In the genomic region with DNA sequence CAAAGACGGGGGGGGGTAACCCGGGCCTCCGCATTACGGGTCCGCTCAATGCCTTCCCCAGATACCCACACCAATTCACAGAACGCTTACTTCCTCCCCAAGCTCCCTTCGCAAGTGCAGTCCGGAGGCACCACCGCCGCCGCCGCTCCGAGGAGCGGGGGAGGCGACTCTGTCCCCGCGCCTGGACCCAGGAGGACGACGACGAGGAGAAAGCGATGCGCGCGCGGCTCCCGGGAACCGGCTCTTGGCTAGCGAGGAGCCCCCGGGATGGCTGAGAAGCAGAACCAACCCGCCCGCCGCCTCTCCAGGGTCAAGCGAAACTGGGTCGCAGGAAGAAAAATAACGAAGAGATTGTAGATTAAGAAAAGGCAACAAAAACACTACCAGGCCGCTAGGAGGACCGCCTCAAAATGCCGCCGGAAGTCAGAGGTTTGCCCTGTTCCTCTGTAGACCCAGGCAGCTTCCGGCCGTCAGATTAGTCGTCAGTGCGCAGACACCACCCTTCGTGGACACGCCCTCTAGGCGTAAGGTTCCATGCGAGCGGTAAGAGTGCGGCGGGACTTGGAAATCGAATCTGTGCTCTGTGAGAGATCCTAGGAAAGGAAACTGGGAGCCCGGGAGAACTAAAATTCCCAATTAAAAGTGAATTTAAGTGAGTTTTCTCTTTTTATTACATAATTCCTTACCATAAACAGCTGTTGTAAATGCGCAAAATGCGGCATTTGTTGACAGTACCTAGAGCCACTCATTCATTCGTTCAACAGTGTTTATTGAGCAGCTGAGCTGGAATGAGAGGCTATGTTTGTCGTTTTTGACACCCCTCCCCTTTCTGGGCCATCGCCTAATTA, we compare ENCODE assay signal across 8 cellular contexts. TPM values are rescaled to one million over a fixed set of nuclear protein-coding genes. Genes with fewer than 3 reads are reported as not detected.
DNase-seq lines count a peak whose midpoint lies in the region; ATAC-seq lines count a peak whose summit lies in the region.

A gene with protein sequence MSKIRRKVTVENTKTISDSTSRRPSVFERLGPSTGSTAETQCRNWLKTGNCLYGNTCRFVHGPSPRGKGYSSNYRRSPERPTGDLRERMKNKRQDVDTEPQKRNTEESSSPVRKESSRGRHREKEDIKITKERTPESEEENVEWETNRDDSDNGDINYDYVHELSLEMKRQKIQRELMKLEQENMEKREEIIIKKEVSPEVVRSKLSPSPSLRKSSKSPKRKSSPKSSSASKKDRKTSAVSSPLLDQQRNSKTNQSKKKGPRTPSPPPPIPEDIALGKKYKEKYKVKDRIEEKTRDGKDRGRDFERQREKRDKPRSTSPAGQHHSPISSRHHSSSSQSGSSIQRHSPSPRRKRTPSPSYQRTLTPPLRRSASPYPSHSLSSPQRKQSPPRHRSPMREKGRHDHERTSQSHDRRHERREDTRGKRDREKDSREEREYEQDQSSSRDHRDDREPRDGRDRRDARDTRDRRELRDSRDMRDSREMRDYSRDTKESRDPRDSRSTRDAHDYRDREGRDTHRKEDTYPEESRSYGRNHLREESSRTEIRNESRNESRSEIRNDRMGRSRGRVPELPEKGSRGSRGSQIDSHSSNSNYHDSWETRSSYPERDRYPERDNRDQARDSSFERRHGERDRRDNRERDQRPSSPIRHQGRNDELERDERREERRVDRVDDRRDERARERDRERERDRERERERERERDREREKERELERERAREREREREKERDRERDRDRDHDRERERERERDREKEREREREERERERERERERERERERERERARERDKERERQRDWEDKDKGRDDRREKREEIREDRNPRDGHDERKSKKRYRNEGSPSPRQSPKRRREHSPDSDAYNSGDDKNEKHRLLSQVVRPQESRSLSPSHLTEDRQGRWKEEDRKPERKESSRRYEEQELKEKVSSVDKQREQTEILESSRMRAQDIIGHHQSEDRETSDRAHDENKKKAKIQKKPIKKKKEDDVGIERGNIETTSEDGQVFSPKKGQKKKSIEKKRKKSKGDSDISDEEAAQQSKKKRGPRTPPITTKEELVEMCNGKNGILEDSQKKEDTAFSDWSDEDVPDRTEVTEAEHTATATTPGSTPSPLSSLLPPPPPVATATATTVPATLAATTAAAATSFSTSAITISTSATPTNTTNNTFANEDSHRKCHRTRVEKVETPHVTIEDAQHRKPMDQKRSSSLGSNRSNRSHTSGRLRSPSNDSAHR (N-terminal part only) (minus strand): TSS at position 433 of the 848 bp plus-strand sequence. CDS start 7,239 bp downstream, outside the sequence.

- H3K79me2 ChIP-seq in GM23248 (ENCODE audit: insufficient read depth) = peaks cover 49% of the 10 kb centered on the region

- intact Hi-C loops in activated T-helper 1 cell treated with anti-CD3 and anti-CD28 coated beads, Interleukin-12 subunit alpha, Interleukin-12 subunit beta, Interleukin-2, Interleukin-4 antibody, amounts not matched to agents 30 ng/mL and 10 ng/mL and 1 ng/mL, durations not matched to agents 14 hours and 24 hours and 36 hours (cut with micrococcal nuclease) = loop anchor here (1.0 to 10.0 kb wide), 10 partner anchors 70 to 1985 kb away; a partner anchor contains a TSS

- H3K27me3 ChIP-seq in GM23248 (replicated peaks; ENCODE audit: insufficient read depth) = no peaks in the 10 kb centered on the region

- H3K4me2 ChIP-seq in GM23248 (ENCODE audit: unreplicated experiment) = peak within 1 kb of the TSS; percentile 98

- DNase-seq in EH (ENCODE audit: low read depth) (peak; percentile 95), GM23248 (peak; percentile 99), LHCN-M2 (ENCODE audit: low read depth) (peak; percentile 95), RPMI7951 (ENCODE audit: low read depth) (peak; percentile 94), fibroblast of gingiva (ENCODE audit: low read depth) (peak; percentile 95), naive B cell (peak; percentile 93)
- DNase-seq in activated T-helper 1 cell treated with anti-CD3 and anti-CD28 coated beads, Interleukin-12 subunit alpha, Interleukin-12 subunit beta, Interleukin-2, Interleukin-4 antibody, amounts not matched to agents 30 ng/mL and 10 ng/mL and 1 ng/mL, durations not matched to agents 14 hours and 24 hours and 36 hours (ENCODE audit: low spot score) = peak; percentile 89

- H3K4me1 ChIP-seq in GM23248 (ENCODE audit: insufficient read depth) = peaks cover 37% of the 10 kb centered on the region

- 1% methylated on average over 57 of the region's 57 CpGs for WGBS in GM23248 (ENCODE audit: low coverage in 1 of 2, low lambda C conversion rate in 2 of 2, missing lambda C conversion rate in 2 of 2), 2 experiments

- peak within 1 kb of the TSS; percentile 94 for H3K27ac Mint-ChIP-seq in activated T-helper 1 cell treated with anti-CD3 and anti-CD28 coated beads, Interleukin-12 subunit alpha, Interleukin-12 subunit beta, Interleukin-2, Interleukin-4 antibody, amounts not matched to agents 30 ng/mL and 10 ng/mL and 1 ng/mL, durations not matched to agents 14 hours and 24 hours and 36 hours
- H3K27ac Mint-ChIP-seq in naive B cell = peak within 1 kb of the TSS; percentile 95 to 99 (median 98)
- H3K27ac Mint-ChIP-seq in stimulated activated memory B cell treated with anti-CD40 and anti-IgM and Interleukin-4, amounts not matched to agents 10 μg/mL and 1 μg/mL and 100 μg/mL, for 72 hours = peak within 1 kb of the TSS; percentile 99

- peak within 1 kb of the TSS; percentile 100 for H2AFZ ChIP-seq in GM23248

- H3K27ac ChIP-seq in GM23248 = peak within 1 kb of the TSS; percentile 92

- peaks cover 17% of the 10 kb centered on the region for H3F3A ChIP-seq in GM23248 (ENCODE audit: insufficient read depth)

- ATAC-seq in naive B cell (ENCODE audit: low read depth in 2 of 2) = peak; percentile 96
- ATAC-seq in stimulated activated memory B cell treated with anti-CD40 and anti-IgM and Interleukin-4, amounts not matched to agents 10 μg/mL and 1 μg/mL and 100 μg/mL, for 72 hours = peak; percentile 100

- no peaks in the 10 kb centered on the region for H3K9me2 ChIP-seq in GM23248 (ENCODE audit: insufficient read depth)

- peak within 1 kb of the TSS; percentile 93 for H3K4me3 Mint-ChIP-seq in activated T-helper 1 cell treated with anti-CD3 and anti-CD28 coated beads, Interleukin-12 subunit alpha, Interleukin-12 subunit beta, Interleukin-2, Interleukin-4 antibody, amounts not matched to agents 30 ng/mL and 10 ng/mL and 1 ng/mL, durations not matched to agents 14 hours and 24 hours and 36 hours
- H3K4me3 Mint-ChIP-seq in naive B cell = peak within 1 kb of the TSS; percentile 90 to 99 (median 96)
- peak within 1 kb of the TSS; percentile 99 for H3K4me3 Mint-ChIP-seq in stimulated activated memory B cell treated with anti-CD40 and anti-IgM and Interleukin-4, amounts not matched to agents 10 μg/mL and 1 μg/mL and 100 μg/mL, for 72 hours

- H3K4me3 ChIP-seq in GM23248 = peak within 1 kb of the TSS; percentile 98

- H3K4me1 Mint-ChIP-seq in activated T-helper 1 cell treated with anti-CD3 and anti-CD28 coated beads, Interleukin-12 subunit alpha, Interleukin-12 subunit beta, Interleukin-2, Interleukin-4 antibody, amounts not matched to agents 30 ng/mL and 10 ng/mL and 1 ng/mL, durations not matched to agents 14 hours and 24 hours and 36 hours (ENCODE audit: low read depth) = peaks cover 40% of the 10 kb centered on the region
- H3K4me1 Mint-ChIP-seq in naive B cell = peaks cover 21 to 43% (median 26%) of the 10 kb centered on the region in 3 donors
- peaks cover 16% of the 10 kb centered on the region for H3K4me1 Mint-ChIP-seq in stimulated activated memory B cell treated with anti-CD40 and anti-IgM and Interleukin-4, amounts not matched to agents 10 μg/mL and 1 μg/mL and 100 μg/mL, for 72 hours

- peak within 1 kb of the TSS; percentile 97 for H3K9ac ChIP-seq in GM23248

- peaks cover 1% of the 10 kb centered on the region for H3K36me3 Mint-ChIP-seq in activated T-helper 1 cell treated with anti-CD3 and anti-CD28 coated beads, Interleukin-12 subunit alpha, Interleukin-12 subunit beta, Interleukin-2, Interleukin-4 antibody, amounts not matched to agents 30 ng/mL and 10 ng/mL and 1 ng/mL, durations not matched to agents 14 hours and 24 hours and 36 hours (ENCODE audit: low read depth)
- peaks cover 0 to 4% of the 10 kb centered on the region in 2 donors for H3K36me3 Mint-ChIP-seq in naive B cell
- peaks cover 7% of the 10 kb centered on the region for H3K36me3 Mint-ChIP-seq in stimulated activated memory B cell treated with anti-CD40 and anti-IgM and Interleukin-4, amounts not matched to agents 10 μg/mL and 1 μg/mL and 100 μg/mL, for 72 hours

- H3K9me3 Mint-ChIP-seq in activated T-helper 1 cell treated with anti-CD3 and anti-CD28 coated beads, Interleukin-12 subunit alpha, Interleukin-12 subunit beta, Interleukin-2, Interleukin-4 antibody, amounts not matched to agents 30 ng/mL and 10 ng/mL and 1 ng/mL, durations not matched to agents 14 hours and 24 hours and 36 hours = no peaks in the 10 kb centered on the region
- H3K9me3 Mint-ChIP-seq in naive B cell = no peaks in the 10 kb centered on the region
- no peaks in the 10 kb centered on the region for H3K9me3 Mint-ChIP-seq in stimulated activated memory B cell treated with anti-CD40 and anti-IgM and Interleukin-4, amounts not matched to agents 10 μg/mL and 1 μg/mL and 100 μg/mL, for 72 hours

- H4K20me1 ChIP-seq in GM23248 (ENCODE audit: insufficient read depth) = no peaks in the 10 kb centered on the region

- H3K9me3 ChIP-seq in GM23248 (ENCODE audit: low read depth) = no peaks in the 10 kb centered on the region

- in situ Hi-C loops in GM23248 (cut with MboI) = no loop called here

- peaks cover 15% of the 10 kb centered on the region for H3K27me3 Mint-ChIP-seq in activated T-helper 1 cell treated with anti-CD3 and anti-CD28 coated beads, Interleukin-12 subunit alpha, Interleukin-12 subunit beta, Interleukin-2, Interleukin-4 antibody, amounts not matched to agents 30 ng/mL and 10 ng/mL and 1 ng/mL, durations not matched to agents 14 hours and 24 hours and 36 hours (ENCODE audit: insufficient read depth)
- H3K27me3 Mint-ChIP-seq in naive B cell = peaks cover 11 to 12% (median 12%) of the 10 kb centered on the region in 3 donors
- H3K27me3 Mint-ChIP-seq in stimulated activated memory B cell treated with anti-CD40 and anti-IgM and Interleukin-4, amounts not matched to agents 10 μg/mL and 1 μg/mL and 100 μg/mL, for 72 hours = peaks cover 8% of the 10 kb centered on the region

- no peaks in the 10 kb centered on the region for H3K36me3 ChIP-seq in GM23248 (ENCODE audit: low read depth)

RNA-seq across cellular contexts. Expression of the gene that starts here (rescaled TPM):
- total RNA-seq in GM23248 (2014; rRNA removed; shearing (Covaris generic)) = 8.6 and 15.6 TPM in 2 replicates
- polyA plus RNA-seq in GM23248 (2016; fragmentation: Nextera tagmentation; extraction: Ambion mirVana) (50.7 and 53.4 TPM in 2 replicates), naive B cell (ENCODE audit: low read depth in 6 of 6) (10 to 100 TPM; 20.3 to 42.2 (median 29.0) TPM)
- total RNA-seq in LHCN-M2 (2014; rRNA removed) = 13.0 and 15.4 TPM in 2 replicates
- polyA plus RNA-seq in LHCN-M2 (2012) = 12.0 TPM
- total RNA-seq in RPMI7951 (2014; rRNA removed; shearing (Covaris generic)) = 11.1 and 13.4 TPM in 2 replicates
- total RNA-seq in activated T-helper 1 cell treated with anti-CD3 and anti-CD28 coated beads, Interleukin-12 subunit alpha, Interleukin-12 subunit beta, Interleukin-2, Interleukin-4 antibody, amounts not matched to agents 30 ng/mL and 10 ng/mL and 1 ng/mL, durations not matched to agents 14 hours and 24 hours and 36 hours = 52.0 and 59.4 TPM in 2 replicates

Comparison
In these comparisons a context has a peak if more than half of its experiments do, and no peak if none do; other contexts are left out.
1. Peak in every context shown above with its lines: DNase-seq, ATAC-seq, H3K4me3 ChIP-seq and H3K27ac ChIP-seq.